ENCODE assay signal across 8 cellular contexts in genomic region chr20:47357296-47358051, GRCh38. TPM values are rescaled to one million over a fixed set of nuclear protein-coding genes. Genes with fewer than 3 reads are reported as not detected.
A peak's percentile ranks its signal among the peaks of the same experiment; 100 is the strongest.
DNase-seq lines count a peak whose midpoint lies in the region; ATAC-seq and TF ChIP-seq lines count a peak whose summit lies in the region.

No MANE protein-coding gene starts in this region.

- ATAC-seq in GM18498 (IDR thresholded peaks at IDR 0.05; ENCODE audit: unreplicated experiment) (peak; percentile 47), HG02938 (IDR thresholded peaks at IDR 0.05; ENCODE audit: unreplicated experiment) (peak; percentile 60), left lobe of liver (peak; percentile 34), HG02973 (IDR thresholded peaks at IDR 0.05; ENCODE audit: unreplicated experiment) (no peak)
- peak; percentile 30 to 43 for ATAC-seq in activated CD4-positive, CD25-positive, alpha-beta regulatory T cell treated with anti-CD3 and anti-CD28 coated beads, Interleukin-2, amount 50 U/mL, for 24 hours

- DNase-seq in NCI-H2171 (lab: John Stamatoyannopoulos, UW) (peak; percentile 89), choroid plexus epithelial cell (ENCODE audit: low read depth) (peak; percentile 96), left lobe of liver (ENCODE audit: low spot score) (peak; percentile 88)
- peak; percentile 62 for DNase-seq in stimulated activated CD4-positive, alpha-beta T cell treated with anti-CD3 and anti-CD28 coated beads, Interleukin-1b, Interleukin-23, amount 100 ng/mL, for 48 hours

- H3K4me3 ChIP-seq in choroid plexus epithelial cell (ENCODE audit: low read depth, low read length): peak overlapping the region; percentile 9

- TF ChIP-seq CTCF in choroid plexus epithelial cell (conservative IDR thresholded peaks at IDR 0.05; ENCODE audit: low read depth, low read length): no peak

RNA-seq across cellular contexts. Expression of gene ZMYND8, which starts 1.0 kb away (rescaled TPM):
- total RNA-seq in left lobe of liver: 13.8 TPM
